ENCODE assay signal across 28 cellular contexts in the genomic region with DNA sequence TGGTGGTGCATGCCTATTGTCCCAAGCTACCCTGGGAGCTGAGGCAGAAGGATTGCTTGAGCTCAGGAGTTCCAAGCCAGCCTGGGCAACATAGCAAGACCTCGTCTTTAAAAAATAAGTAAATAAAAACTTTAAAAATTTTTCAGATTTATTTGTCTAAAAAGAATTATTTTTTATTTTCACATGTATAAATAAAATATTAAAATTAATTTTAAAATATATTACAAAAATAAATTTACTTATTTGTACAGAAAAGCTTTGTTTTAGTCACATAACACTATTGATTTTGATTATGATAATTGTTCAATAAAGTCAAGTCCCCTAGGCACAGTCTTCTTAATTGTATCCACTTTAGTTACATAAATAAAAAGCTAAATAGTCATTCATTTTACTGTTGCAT.
"Had no signal": no experiment of that assay in that cellular context is flagged by ENCODE, and none has a peak within 500 bp of the region (broad histone marks: within the 10 kb centered on the region; RNA-seq: fewer than 3 reads in every experiment).

No MANE protein-coding gene starts in this region.

- H3K27me3 Mint-ChIP-seq: activated CD4-positive, alpha-beta memory T cell treated with anti-CD3 and anti-CD28 coated beads, Interleukin-2, amount 10 ng/mL, durations not matched to agents 7 days and 5 days; activated CD4-positive, alpha-beta T cell treated with anti-CD3 and anti-CD28 coated beads for 36 hours; activated naive CD8-positive, alpha-beta T cell treated with anti-CD3 and anti-CD28 coated beads, Interleukin-2, amount 10 ng/mL, durations not matched to agents 7 days and 5 days had no signal

- H3K27me3 ChIP-seq: adrenal gland, MG63, SJSA1 had no signal

- DNase-seq: activated CD4-positive, alpha-beta memory T cell treated with anti-CD3 and anti-CD28 coated beads, Interleukin-2, amount 10 ng/mL, durations not matched to agents 7 days and 5 days; activated CD4-positive, alpha-beta T cell treated with anti-CD3 and anti-CD28 coated beads for 36 hours; activated CD4-positive, alpha-beta T cell treated with anti-CD3 and anti-CD28 coated beads, Interleukin-2, amount 50 U/mL, for 1 hour; activated CD4-positive, CD25-positive, alpha-beta regulatory T cell; activated CD8-positive, alpha-beta memory T cell treated with anti-CD3 and anti-CD28 coated beads, Interleukin-2, amount 50 U/mL, for 48 hours; activated naive CD4-positive, alpha-beta T cell treated with anti-CD3 and anti-CD28 coated beads, Interleukin-2, amount 50 U/mL, for 16 hours; activated naive CD8-positive, alpha-beta T cell treated with anti-CD3 and anti-CD28 coated beads, Interleukin-2, amount 10 ng/mL, durations not matched to agents 7 days and 5 days; activated T-cell treated with anti-CD3 and anti-CD28 coated beads, Interleukin-2, amount 50 U/mL, for 1 hour; adrenal gland; anterior cingulate cortex; cerebellar nuclear complex; KG1; MG63; MV-4-11; NCI-H1092 treated with DMSO at 0.1 percent for 48 hours; NCI-H1436; NCI-H1694 treated with DMSO at 0.1 percent for 48 hours; NCI-H2029 treated with DMSO at 0.1 percent for 48 hours; NCI-H345; NCI-H510A; NCI-H526 treated with DMSO at 0.1 percent for 48 hours; NCI-H82; RPMI8226; SW 1271 had no signal

- ATAC-seq: Right ventricle myocardium inferior, SK-N-SH treated with all-trans-retinoic acid at 6 μM for 48 hours had no signal

- H3K36me3 ChIP-seq: adrenal gland, MG63, SJSA1 had no signal

- H3K9me3 ChIP-seq: adrenal gland, MG63, SJSA1 had no signal

- H3K4me3 ChIP-seq: adrenal gland, MG63, SJSA1 had no signal

- H3K9me3 Mint-ChIP-seq: activated CD4-positive, alpha-beta memory T cell treated with anti-CD3 and anti-CD28 coated beads, Interleukin-2, amount 10 ng/mL, durations not matched to agents 7 days and 5 days; activated naive CD8-positive, alpha-beta T cell treated with anti-CD3 and anti-CD28 coated beads, Interleukin-2, amount 10 ng/mL, durations not matched to agents 7 days and 5 days; T-helper 2 cell treated with Interferon-gamma antibody and Interleukin-4, amounts not matched to agents 5 μg/mL and 100 μg/mL, for 36 hours had no signal

- H3K27ac ChIP-seq: adrenal gland, SJSA1 had no signal

- H3K27ac Mint-ChIP-seq: activated CD4-positive, alpha-beta memory T cell treated with anti-CD3 and anti-CD28 coated beads, Interleukin-2, amount 10 ng/mL, durations not matched to agents 7 days and 5 days; activated CD4-positive, alpha-beta T cell treated with anti-CD3 and anti-CD28 coated beads for 36 hours; activated naive CD8-positive, alpha-beta T cell treated with anti-CD3 and anti-CD28 coated beads, Interleukin-2, amount 10 ng/mL, durations not matched to agents 7 days and 5 days; T-helper 2 cell treated with Interferon-gamma antibody and Interleukin-4, amounts not matched to agents 5 μg/mL and 100 μg/mL, for 36 hours had no signal

- H3K4me3 Mint-ChIP-seq: activated CD4-positive, alpha-beta memory T cell treated with anti-CD3 and anti-CD28 coated beads, Interleukin-2, amount 10 ng/mL, durations not matched to agents 7 days and 5 days; activated CD4-positive, alpha-beta T cell treated with anti-CD3 and anti-CD28 coated beads for 36 hours; activated naive CD8-positive, alpha-beta T cell treated with anti-CD3 and anti-CD28 coated beads, Interleukin-2, amount 10 ng/mL, durations not matched to agents 7 days and 5 days; T-helper 2 cell treated with Interferon-gamma antibody and Interleukin-4, amounts not matched to agents 5 μg/mL and 100 μg/mL, for 36 hours had no signal
